12 cellular contexts compared by ENCODE assay signal in the genomic region with DNA sequence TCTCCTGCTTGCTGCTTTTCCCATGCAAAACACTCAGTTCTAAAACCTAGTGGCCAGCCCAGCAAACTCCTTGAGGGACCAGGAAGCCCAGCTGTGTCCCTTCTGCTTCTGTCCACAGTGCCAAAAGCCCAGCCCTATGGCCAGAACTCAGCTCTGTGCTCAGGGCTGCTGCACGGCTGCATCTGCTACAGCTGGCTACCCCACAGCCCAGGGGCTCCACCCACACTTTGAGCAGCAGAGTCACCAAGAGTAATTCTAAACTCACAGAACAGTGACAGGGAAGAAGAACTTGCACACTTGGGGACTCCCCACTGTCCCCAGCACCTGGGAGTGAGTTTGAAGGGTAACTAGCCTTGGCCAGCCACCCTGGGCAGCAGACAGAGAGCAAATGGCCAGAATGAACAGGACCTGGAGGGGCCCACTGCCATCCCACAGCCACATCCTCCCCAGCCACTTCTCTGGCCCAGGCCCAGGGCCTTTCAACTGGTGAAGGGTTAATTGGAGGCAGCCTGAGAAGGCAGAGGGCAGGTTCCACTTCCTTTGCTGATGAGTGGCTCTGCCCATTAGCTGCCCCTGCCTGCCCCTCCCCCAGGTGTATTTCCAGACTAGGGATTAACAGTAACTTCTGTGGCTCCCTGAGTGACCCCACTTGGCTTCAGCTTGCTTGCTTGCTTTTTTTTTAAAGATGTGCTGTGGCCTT. TPM values are rescaled to one million over a fixed set of nuclear protein-coding genes. Genes with fewer than 3 reads are reported as not detected.
A peak's percentile ranks its signal among the peaks of the same experiment; 100 is the strongest.
DNase-seq lines count a peak whose midpoint lies in the region; ATAC-seq and TF ChIP-seq lines count a peak whose summit lies in the region.
"Had no signal": no experiment of that assay in that cellular context is flagged by ENCODE, and none has a peak within 500 bp of the region (broad histone marks: within the 10 kb centered on the region; RNA-seq: fewer than 3 reads in every experiment).

No MANE protein-coding gene starts in this region.

- peaks cover 57% of the 10 kb centered on the region for H3K4me1 ChIP-seq in upper lobe of right lung

- peaks cover 19% of the 10 kb centered on the region for H3K4me1 Mint-ChIP-seq in activated CD8-positive, alpha-beta memory T cell treated with anti-CD3 and anti-CD28 coated beads, Interleukin-2, amount 10 ng/mL, durations not matched to agents 7 days and 5 days
- H3K4me1 Mint-ChIP-seq in osteocyte (ENCODE audit: unreplicated experiment): peaks cover 8% of the 10 kb centered on the region
- peaks cover 21% of the 10 kb centered on the region for H3K4me1 Mint-ChIP-seq in activated T-helper 17 cell treated with anti-CD3 and anti-CD28 coated beads, Interleukin-2, amount 50 U/mL, for 72 hours

- peak overlapping the region; percentile 54 for H3K27ac Mint-ChIP-seq in activated CD8-positive, alpha-beta memory T cell treated with anti-CD3 and anti-CD28 coated beads, Interleukin-2, amount 10 ng/mL, durations not matched to agents 7 days and 5 days
- no peak overlapping the region for H3K27ac Mint-ChIP-seq in osteocyte (ENCODE audit: unreplicated experiment)
- no peak overlapping the region for H3K27ac Mint-ChIP-seq in activated T-helper 17 cell treated with anti-CD3 and anti-CD28 coated beads, Interleukin-2, amount 50 U/mL, for 72 hours
- H3K27ac Mint-ChIP-seq: dendritic cell treated with granulocyte-macrophage colony-stimulating factor and Interleukin-4, amounts not matched to agents 40 ng/mL and 50 ng/mL, for 4 days had no signal

- H3K27me3 ChIP-seq in upper lobe of right lung: no peaks in the 10 kb centered on the region
- H3K27me3 ChIP-seq: neutrophil had no signal

- CTCF ChIA-PET in activated CD8-positive, alpha-beta memory T cell treated with anti-CD3 and anti-CD28 coated beads, Interleukin-2, amount 10 ng/mL, durations not matched to agents 7 days and 5 days (lab: Charles Lee): interaction anchor here (1.4 to 2.5 kb wide), 3 partner anchors 11 to 32 kb away, joined by 3 to 12 read pairs (median 5); no protein-coding TSS in a partner anchor

- intact Hi-C loops in upper lobe of right lung (cut with DNase I): no loop called here

- H3K27ac ChIP-seq in upper lobe of right lung: peak overlapping the region; percentile 24
- H3K27ac ChIP-seq: neutrophil had no signal

- no peak for DNase-seq in activated CD8-positive, alpha-beta memory T cell treated with anti-CD3 and anti-CD28 coated beads, Interleukin-2, amount 10 ng/mL, durations not matched to agents 7 days and 5 days
- no peak for DNase-seq in activated CD8-positive, alpha-beta memory T cell treated with anti-CD3 and anti-CD28 coated beads, Interleukin-2, amount 50 U/mL, for 48 hours
- DNase-seq in RPMI7951 (ENCODE audit: low read depth) (peak; percentile 37), kidney tubule cell (ENCODE audit: low spot score) (peak; percentile 52), upper lobe of right lung (no peak), osteocyte (ENCODE audit: extremely low spot score, unreplicated experiment) (no peak), C1 segment of cervical spinal cord (lab: John Stamatoyannopoulos, UW) (no peak)
- DNase-seq: GF-D8, NCI-H1105 treated with DMSO at 0.1 percent for 48 hours had no signal

- no peaks in the 10 kb centered on the region for H3K27me3 Mint-ChIP-seq in activated CD8-positive, alpha-beta memory T cell treated with anti-CD3 and anti-CD28 coated beads, Interleukin-2, amount 10 ng/mL, durations not matched to agents 7 days and 5 days
- no peaks in the 10 kb centered on the region for H3K27me3 Mint-ChIP-seq in osteocyte (ENCODE audit: unreplicated experiment)
- no peaks in the 10 kb centered on the region for H3K27me3 Mint-ChIP-seq in activated T-helper 17 cell treated with anti-CD3 and anti-CD28 coated beads, Interleukin-2, amount 50 U/mL, for 72 hours
- H3K27me3 Mint-ChIP-seq: dendritic cell treated with granulocyte-macrophage colony-stimulating factor and Interleukin-4, amounts not matched to agents 40 ng/mL and 50 ng/mL, for 4 days had no signal

- no peak overlapping the region for H3K4me3 Mint-ChIP-seq in activated CD8-positive, alpha-beta memory T cell treated with anti-CD3 and anti-CD28 coated beads, Interleukin-2, amount 10 ng/mL, durations not matched to agents 7 days and 5 days
- no peak overlapping the region for H3K4me3 Mint-ChIP-seq in osteocyte (ENCODE audit: unreplicated experiment)
- no peak overlapping the region for H3K4me3 Mint-ChIP-seq in activated T-helper 17 cell treated with anti-CD3 and anti-CD28 coated beads, Interleukin-2, amount 50 U/mL, for 72 hours
- H3K4me3 Mint-ChIP-seq: dendritic cell treated with granulocyte-macrophage colony-stimulating factor and Interleukin-4, amounts not matched to agents 40 ng/mL and 50 ng/mL, for 4 days had no signal

- no peak overlapping the region for H3K4me3 ChIP-seq in upper lobe of right lung

- H3K9me3 Mint-ChIP-seq in activated CD8-positive, alpha-beta memory T cell treated with anti-CD3 and anti-CD28 coated beads, Interleukin-2, amount 10 ng/mL, durations not matched to agents 7 days and 5 days (ENCODE audit: low read depth): no peaks in the 10 kb centered on the region
- no peaks in the 10 kb centered on the region for H3K9me3 Mint-ChIP-seq in osteocyte (ENCODE audit: unreplicated experiment)
- H3K9me3 Mint-ChIP-seq in activated T-helper 17 cell treated with anti-CD3 and anti-CD28 coated beads, Interleukin-2, amount 50 U/mL, for 72 hours: no peaks in the 10 kb centered on the region
- H3K9me3 Mint-ChIP-seq: dendritic cell treated with granulocyte-macrophage colony-stimulating factor and Interleukin-4, amounts not matched to agents 40 ng/mL and 50 ng/mL, for 4 days had no signal

- no peaks in the 10 kb centered on the region for H3K36me3 Mint-ChIP-seq in activated CD8-positive, alpha-beta memory T cell treated with anti-CD3 and anti-CD28 coated beads, Interleukin-2, amount 10 ng/mL, durations not matched to agents 7 days and 5 days
- H3K36me3 Mint-ChIP-seq in osteocyte (ENCODE audit: unreplicated experiment): peaks cover 7% of the 10 kb centered on the region
- H3K36me3 Mint-ChIP-seq in activated T-helper 17 cell treated with anti-CD3 and anti-CD28 coated beads, Interleukin-2, amount 50 U/mL, for 72 hours (ENCODE audit: low read depth): peaks cover 23% of the 10 kb centered on the region

- TF ChIP-seq CTCF in upper lobe of right lung (IDR thresholded peaks at IDR 0.05): no peak
- TF ChIP-seq CTCF in osteocyte (IDR thresholded peaks at IDR 0.05): no peak

- ATAC-seq in activated CD8-positive, alpha-beta memory T cell treated with anti-CD3 and anti-CD28 coated beads, Interleukin-2, amount 10 ng/mL, durations not matched to agents 7 days and 5 days: no peak
- ATAC-seq in upper lobe of right lung: peak; percentile 41
- ATAC-seq in activated T-helper 17 cell treated with anti-CD3 and anti-CD28 coated beads, Interleukin-2, amount 50 U/mL, for 72 hours (replicated peaks): no peak

- H3K36me3 ChIP-seq in upper lobe of right lung: peaks cover 19% of the 10 kb centered on the region

- H3K9me3 ChIP-seq in upper lobe of right lung: no peaks in the 10 kb centered on the region
- H3K9me3 ChIP-seq: neutrophil had no signal

RNA-seq across cellular contexts. Expression of gene TRIM8, which starts 28.1 kb away (rescaled TPM):
- total RNA-seq in activated CD8-positive, alpha-beta memory T cell treated with anti-CD3 and anti-CD28 coated beads, Interleukin-2, amount 10 ng/mL, durations not matched to agents 7 days and 5 days: 10 to 100 TPM; 58.7 to 86.9 TPM
- 39.3 and 52.8 TPM in 2 replicates for total RNA-seq in RPMI7951 (2014; rRNA removed; shearing (Covaris generic))
- total RNA-seq in upper lobe of right lung (146 TPM), osteocyte (63.9 and 66.8 TPM in 2 replicates)
- total RNA-seq in activated T-helper 17 cell treated with anti-CD3 and anti-CD28 coated beads, Interleukin-2, amount 50 U/mL, for 72 hours: 10 to 100 TPM; 60.0 to 73.9 TPM

Comparison
In these comparisons a context has a peak if more than half of its experiments do, and no peak if none do; other contexts are left out.
1. DNase-seq: peak in RPMI7951 (single experiment) and kidney tubule cell (single experiment); none in activated CD8-positive, alpha-beta memory T cell treated with anti-CD3 and anti-CD28 coated beads, Interleukin-2, amount 10 ng/mL, durations not matched to agents 7 days and 5 days (single experiment), activated CD8-positive, alpha-beta memory T cell treated with anti-CD3 and anti-CD28 coated beads, Interleukin-2, amount 50 U/mL, for 48 hours (single experiment), upper lobe of right lung (single experiment), osteocyte (single experiment) and C1 segment of cervical spinal cord (0 of 14).